In the genomic region with DNA sequence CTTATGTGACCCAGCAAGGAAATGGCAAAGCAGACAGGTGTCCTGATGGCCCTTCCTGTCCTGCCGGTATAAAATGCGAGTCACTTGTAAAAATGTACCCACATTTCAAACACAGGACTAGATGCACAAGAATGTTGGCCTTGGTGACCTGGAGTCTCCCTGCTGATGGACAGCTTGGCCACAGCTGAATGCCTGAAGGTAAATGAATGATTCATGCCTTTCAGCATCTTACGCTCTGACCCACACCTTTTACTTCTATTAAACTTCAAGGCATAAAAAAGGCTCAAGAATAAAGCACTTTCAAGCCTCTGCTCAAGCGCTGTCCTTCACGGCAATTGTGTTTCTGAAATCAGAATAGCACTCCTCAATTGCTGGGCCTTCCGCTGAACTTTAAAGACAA, we compare ENCODE assay signal across 20 cellular contexts.
"Had no signal": no experiment of that assay in that cellular context is flagged by ENCODE, and none has a peak within 500 bp of the region (broad histone marks: within the 10 kb centered on the region; RNA-seq: fewer than 3 reads in every experiment).

No MANE protein-coding gene starts in this region.

- H3K27me3 ChIP-seq: body of pancreas, heart right ventricle, upper lobe of left lung had no signal

- H3K4me1 ChIP-seq: upper lobe of left lung had no signal

- H3K27ac ChIP-seq: body of pancreas, thoracic aorta, upper lobe of left lung had no signal

- DNase-seq: activated B cell treated with CpG ODN at 0.5 μM for 24 hours; activated CD4-positive, alpha-beta memory T cell treated with anti-CD3 and anti-CD28 coated beads for 36 hours; activated CD4-positive, alpha-beta T cell treated with anti-CD3 and anti-CD28 coated beads for 4 hours; activated naive CD4-positive, alpha-beta T cell treated with anti-CD3 and anti-CD28 coated beads, Interleukin-2, amount 50 U/mL, for 16 hours; activated naive CD8-positive, alpha-beta T cell treated with anti-CD3 and anti-CD28 coated beads, Interleukin-2, amount 50 U/mL, for 24 hours; activated T-cell treated with anti-CD3 and anti-CD28 coated beads, Interleukin-2, amount 50 U/mL, for 48 hours; body of pancreas; central memory CD4-positive, alpha-beta T cell; dermis blood vessel endothelial cell; effector memory CD4-positive, alpha-beta T cell; heart right ventricle; naive thymus-derived CD4-positive, alpha-beta T cell; stimulated activated CD4-positive, alpha-beta T cell treated with anti-CD3 and anti-CD28 coated beads, Interleukin-4, amount 100 ng/mL, for 24 hours; stimulated activated naive CD4-positive, alpha-beta T cell treated with Interleukin-2 at 50 U/mL for 16 hours; T-helper 17 cell; upper lobe of left lung had no signal

- H3K4me3 ChIP-seq: body of pancreas, heart right ventricle, lung, thoracic aorta, upper lobe of left lung had no signal

- H3K9me3 ChIP-seq: body of pancreas, upper lobe of left lung had no signal

- H3K36me3 ChIP-seq: heart right ventricle, thoracic aorta, upper lobe of left lung had no signal

- FAIRE-seq: keratinocyte had no signal

- ATAC-seq: activated naive CD8-positive, alpha-beta T cell treated with anti-CD3 and anti-CD28 coated beads, Interleukin-2, amount 50 U/mL, for 24 hours; body of pancreas; heart right ventricle; left lobe of liver; naive thymus-derived CD4-positive, alpha-beta T cell; T-helper 17 cell had no signal
